ENCODE assay signal across 20 cellular contexts in the genomic region with DNA sequence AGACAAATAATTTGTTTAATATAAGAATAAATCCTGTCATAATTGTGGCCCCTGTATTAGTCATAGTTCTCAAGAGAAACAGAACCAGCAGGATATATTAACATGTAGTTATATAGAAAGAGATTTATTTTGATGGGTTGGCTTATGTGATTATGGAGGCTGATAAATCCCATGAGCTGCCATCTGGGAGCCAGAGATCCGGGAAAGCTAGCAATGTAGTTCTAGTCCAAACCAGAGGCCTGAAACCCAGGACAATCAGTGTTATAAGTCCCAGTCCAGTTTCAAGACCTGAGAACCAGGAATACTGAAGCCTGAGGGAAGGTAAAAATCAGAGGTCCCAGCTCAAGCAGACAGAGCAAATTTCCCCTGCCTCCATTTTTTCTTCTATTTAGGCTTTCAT.
"Had no signal": no experiment of that assay in that cellular context is flagged by ENCODE, and none has a peak within 500 bp of the region (broad histone marks: within the 10 kb centered on the region; RNA-seq: fewer than 3 reads in every experiment).

No MANE protein-coding gene starts in this region.

- ATAC-seq: foreskin keratinocyte; gastroesophageal sphincter; heart right ventricle; left cardiac atrium; left lung; left ventricle myocardium superior; lower lobe of right lung; mucosa of descending colon; naive thymus-derived CD8-positive, alpha-beta T cell had no signal

- DNase-seq: dermis blood vessel endothelial cell; dorsolateral prefrontal cortex; effector CD4-positive, alpha-beta T cell; effector memory CD4-positive, alpha-beta T cell; foreskin keratinocyte; glutamatergic neuron; head of caudate nucleus; heart right ventricle; hippocampal formation; left cardiac atrium; left lung; left ventricle myocardium superior; lower lobe of right lung; mesenchymal stem cell; mucosa of descending colon; naive B cell; naive thymus-derived CD8-positive, alpha-beta T cell had no signal

- H3K36me3 ChIP-seq: esophagus muscularis mucosa, gastroesophageal sphincter, heart right ventricle, left lung, lower lobe of right lung had no signal

- H3K27me3 ChIP-seq: dorsolateral prefrontal cortex, esophagus muscularis mucosa, foreskin keratinocyte, gastroesophageal sphincter, heart right ventricle, left lung had no signal

- H3K4me3 ChIP-seq: coronary artery, dorsolateral prefrontal cortex, esophagus muscularis mucosa, gastroesophageal sphincter, heart right ventricle, left lung, lower lobe of right lung, mucosa of descending colon had no signal

- H3K4me1 ChIP-seq: esophagus muscularis mucosa, foreskin keratinocyte, gastroesophageal sphincter, heart right ventricle, left lung, lower lobe of right lung had no signal

- H3K27ac ChIP-seq: coronary artery, dorsolateral prefrontal cortex, esophagus muscularis mucosa, foreskin keratinocyte, gastroesophageal sphincter, heart right ventricle, left lung, lower lobe of right lung had no signal

- H3K9me3 ChIP-seq: esophagus muscularis mucosa, gastroesophageal sphincter, left lung, lower lobe of right lung, mucosa of descending colon had no signal
